Comparison of ENCODE assay signal across 26 cellular contexts in genomic region chr14:31196839-31197477, GRCh38. TPM values are rescaled to one million over a fixed set of nuclear protein-coding genes. Genes with fewer than 3 reads are reported as not detected.
A peak's percentile ranks its signal among the peaks of the same experiment; 100 is the strongest.
DNase-seq lines count a peak whose midpoint lies in the region; ATAC-seq and TF ChIP-seq lines count a peak whose summit lies in the region.
"Had no signal": no experiment of that assay in that cellular context is flagged by ENCODE, and none has a peak within 500 bp of the region (broad histone marks: within the 10 kb centered on the region; RNA-seq: fewer than 3 reads in every experiment).

No MANE protein-coding gene starts in this region.

- no peak for TF ChIP-seq CTCF in cardiac muscle cell (IDR thresholded peaks at IDR 0.05; ENCODE audit: low read depth, low read length)
- no peak for TF ChIP-seq CTCF in RWPE2 (IDR thresholded peaks at IDR 0.05; ENCODE audit: poor library complexity, severe bottlenecking)
- no peak for TF ChIP-seq CTCF in smooth muscle cell (IDR thresholded peaks at IDR 0.05; ENCODE audit: borderline replicate concordance, insufficient read depth, poor library complexity, severe bottlenecking)
- TF ChIP-seq CTCF in RWPE1 (conservative IDR thresholded peaks at IDR 0.05; ENCODE audit: low read depth), result no peak

- H3K9ac ChIP-seq in smooth muscle cell (ENCODE audit: low read depth), result no peak overlapping the region
- H3K9ac ChIP-seq: neural progenitor cell had no signal

- DNase-seq in cardiac muscle cell (ENCODE audit: low read depth in 1 of 2, low spot score in 1 of 2) (no peak), Right ventricle myocardium superior (no peak), RWPE2 (ENCODE audit: low spot score) (no peak), smooth muscle cell (lab: John Stamatoyannopoulos, UW; ENCODE audit: unreplicated experiment) (no peak), RWPE1 (ENCODE audit: low spot score) (no peak), NCI-H748 (lab: John Stamatoyannopoulos, UW; ENCODE audit: unreplicated experiment) (no peak)
- DNase-seq: activated CD4-positive, CD25-positive, alpha-beta regulatory T cell; activated CD8-positive, alpha-beta memory T cell treated with anti-CD3 and anti-CD28 coated beads for 24 hours; activated T-cell treated with anti-CD3 and anti-CD28 coated beads, Interleukin-2, amount 50 U/mL, for 48 hours; cortex of kidney; GDM1; GOT3; MG63; midbrain; NCI-H187; NCI-H345; SHP77 treated with DMSO at 0.1 percent for 48 hours; spleen had no signal

- H3K27ac ChIP-seq in cardiac muscle cell, result peak overlapping the region; percentile 67
- H3K27ac ChIP-seq in RWPE2 (ENCODE audit: poor library complexity, severe bottlenecking), result peak overlapping the region; percentile 61
- H3K27ac ChIP-seq in smooth muscle cell (ENCODE audit: low read depth), result peak overlapping the region; percentile 74
- no peak overlapping the region for H3K27ac ChIP-seq in RWPE1
- H3K27ac ChIP-seq: C4-2B, neural progenitor cell, spleen, vagina had no signal

- POLR2A ChIA-PET in RWPE1 (lab: Yijun Ruan, JAX; ENCODE audit: low non-redundant PET), result no interaction called here

- peaks cover 7% of the 10 kb centered on the region for H3F3A ChIP-seq in smooth muscle cell (ENCODE audit: low read depth)

- H3K9me3 ChIP-seq in cardiac muscle cell (ENCODE audit: low read depth) (no peaks in the 10 kb centered on the region), RWPE2 (ENCODE audit: severe bottlenecking) (no peaks in the 10 kb centered on the region), smooth muscle cell (replicated peaks; ENCODE audit: low read depth) (no peaks in the 10 kb centered on the region)
- H3K9me3 ChIP-seq: MG63, spleen, vagina had no signal

- H3K27ac Mint-ChIP-seq in dendritic cell treated with granulocyte-macrophage colony-stimulating factor and Interleukin-4, amounts not matched to agents 40 ng/mL and 50 ng/mL, for 4 days, result peak overlapping the region; percentile 14
- H3K27ac Mint-ChIP-seq: activated naive CD4-positive, alpha-beta T cell treated with anti-CD3 and anti-CD28 coated beads, Interleukin-2, amount 50 U/mL, for 72 hours; neural progenitor cell; T-helper 1 cell treated with Interleukin-12 subunit alpha and Interleukin-12 subunit beta and Interleukin-4 antibody, amounts not matched to agents 30 μg/mL and 1 μg/mL, for 36 hours had no signal

- H3K9me3 Mint-ChIP-seq in dendritic cell treated with granulocyte-macrophage colony-stimulating factor and Interleukin-4, amounts not matched to agents 40 ng/mL and 50 ng/mL, for 4 days, result no peaks in the 10 kb centered on the region
- H3K9me3 Mint-ChIP-seq: activated naive CD4-positive, alpha-beta T cell treated with anti-CD3 and anti-CD28 coated beads, Interleukin-2, amount 50 U/mL, for 72 hours; brain; neural progenitor cell; T-helper 1 cell treated with Interleukin-12 subunit alpha and Interleukin-12 subunit beta and Interleukin-4 antibody, amounts not matched to agents 30 μg/mL and 1 μg/mL, for 36 hours had no signal

- H3K27me3 ChIP-seq in cardiac muscle cell (no peaks in the 10 kb centered on the region), RWPE2 (ENCODE audit: insufficient read depth, poor library complexity, severe bottlenecking) (no peaks in the 10 kb centered on the region), smooth muscle cell (ENCODE audit: low read depth) (no peaks in the 10 kb centered on the region)
- H3K27me3 ChIP-seq: MG63, neural progenitor cell, spleen, vagina had no signal

- H3K4me1 ChIP-seq in cardiac muscle cell (ENCODE audit: low read depth) (peaks cover 20% of the 10 kb centered on the region), RWPE2 (ENCODE audit: insufficient read depth, poor library complexity, severe bottlenecking) (peaks cover 23% of the 10 kb centered on the region), smooth muscle cell (ENCODE audit: low read depth) (peaks cover 5% of the 10 kb centered on the region)

- H3K36me3 ChIP-seq in cardiac muscle cell (peaks cover 14% of the 10 kb centered on the region), RWPE2 (ENCODE audit: low read depth) (peaks cover 46% of the 10 kb centered on the region), smooth muscle cell (ENCODE audit: low read depth) (no peaks in the 10 kb centered on the region)

- H3K36me3 Mint-ChIP-seq in dendritic cell treated with granulocyte-macrophage colony-stimulating factor and Interleukin-4, amounts not matched to agents 40 ng/mL and 50 ng/mL, for 4 days (ENCODE audit: low read depth), result peaks cover 22% of the 10 kb centered on the region

- peaks cover 41% of the 10 kb centered on the region for H3K4me1 Mint-ChIP-seq in dendritic cell treated with granulocyte-macrophage colony-stimulating factor and Interleukin-4, amounts not matched to agents 40 ng/mL and 50 ng/mL, for 4 days (ENCODE audit: low read depth)

- H3K4me3 Mint-ChIP-seq in dendritic cell treated with granulocyte-macrophage colony-stimulating factor and Interleukin-4, amounts not matched to agents 40 ng/mL and 50 ng/mL, for 4 days, result peak overlapping the region; percentile 15
- H3K4me3 Mint-ChIP-seq: brain; neural progenitor cell; T-helper 1 cell treated with Interleukin-12 subunit alpha and Interleukin-12 subunit beta and Interleukin-4 antibody, amounts not matched to agents 30 μg/mL and 1 μg/mL, for 36 hours had no signal

- ATAC-seq in Right ventricle myocardium superior (ENCODE audit: poor library complexity) (no peak), RWPE2 (ENCODE audit: low read depth) (no peak), HG03039 (IDR thresholded peaks at IDR 0.05; ENCODE audit: unreplicated experiment) (no peak)

- H3K4me2 ChIP-seq in smooth muscle cell, result no peak overlapping the region
- H3K4me2 ChIP-seq: neural progenitor cell had no signal

- H3K4me3 ChIP-seq in cardiac muscle cell, result no peak overlapping the region
- no peak overlapping the region for H3K4me3 ChIP-seq in RWPE2 (ENCODE audit: severe bottlenecking)
- no peak overlapping the region for H3K4me3 ChIP-seq in smooth muscle cell
- H3K4me3 ChIP-seq: MG63, neural progenitor cell, spleen, vagina had no signal

- peaks cover 93% of the 10 kb centered on the region for H3K79me2 ChIP-seq in smooth muscle cell (ENCODE audit: low read depth)

- CTCF ChIA-PET in RWPE1 (lab: Yijun Ruan, JAX), result interaction anchor here (0.6 kb wide), 1 partner anchor 242 kb away, joined by 3 read pairs; no protein-coding TSS in a partner anchor

- WGBS in smooth muscle cell (ENCODE audit: low lambda C conversion rate), result 92% methylated on average over 8 of the region's 8 CpGs

- intact Hi-C loops in Right ventricle myocardium superior (cut with DNase I), result no loop called here
- intact Hi-C loops in dendritic cell treated with granulocyte-macrophage colony-stimulating factor and Interleukin-4, amounts not matched to agents 40 ng/mL and 50 ng/mL, for 4 days (cut with micrococcal nuclease), result loop anchor here (5.0 kb wide), 1 partner anchor 170 kb away; the partner anchor contains the start of genes AP4S1 and STRN3

- no peak overlapping the region for H2AFZ ChIP-seq in smooth muscle cell (ENCODE audit: low read depth)
- H2AFZ ChIP-seq: neural progenitor cell had no signal

- no peaks in the 10 kb centered on the region for H3K27me3 Mint-ChIP-seq in dendritic cell treated with granulocyte-macrophage colony-stimulating factor and Interleukin-4, amounts not matched to agents 40 ng/mL and 50 ng/mL, for 4 days
- H3K27me3 Mint-ChIP-seq: brain had no signal

- peaks cover 98% of the 10 kb centered on the region for H4K20me1 ChIP-seq in smooth muscle cell (ENCODE audit: low read depth)

RNA-seq across cellular contexts. Expression of gene HECTD1, which starts 10.6 kb away (rescaled TPM):
- total RNA-seq in cardiac muscle cell (155 and 180 TPM in 2 replicates), Right ventricle myocardium superior (145 TPM), smooth muscle cell (116 and 145 TPM in 2 replicates)
- polyA plus RNA-seq in cardiac muscle cell (49.4 and 61.4 TPM in 2 replicates), smooth muscle cell (39.3 and 47.6 TPM in 2 replicates)
